31 cellular contexts compared by ENCODE assay signal in the genomic region with DNA sequence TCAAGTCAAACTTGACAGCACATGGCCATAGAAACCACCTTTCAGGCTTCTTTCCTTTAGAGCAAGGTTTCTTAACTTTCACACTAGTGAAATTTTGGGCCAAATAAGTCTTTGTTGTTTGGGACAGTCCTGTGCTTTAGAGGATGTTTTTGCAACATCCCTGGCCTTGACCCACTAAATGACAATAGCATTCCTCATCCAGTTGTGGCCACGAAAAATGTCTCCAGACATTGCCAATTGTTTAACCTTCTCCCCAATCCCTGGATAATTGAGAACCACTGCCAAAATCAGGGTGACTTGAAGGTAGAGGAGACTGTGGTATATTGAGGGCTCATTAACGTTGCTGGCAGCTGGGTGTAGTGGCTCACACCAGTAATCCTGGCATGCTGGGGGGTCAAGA.
"Had no signal": no experiment of that assay in that cellular context is flagged by ENCODE, and none has a peak within 500 bp of the region (broad histone marks: within the 10 kb centered on the region; RNA-seq: fewer than 3 reads in every experiment).

No MANE protein-coding gene starts in this region.

- H3K4me1 ChIP-seq: adrenal gland, body of pancreas, foreskin keratinocyte had no signal

- DNase-seq: activated CD4-positive, alpha-beta T cell treated with anti-CD3 and anti-CD28 coated beads for 1 hour; activated CD4-positive, alpha-beta T cell treated with anti-CD3 and anti-CD28 coated beads for 48 hours; activated CD4-positive, alpha-beta T cell treated with anti-CD3 and anti-CD28 coated beads, Interleukin-2, amount 50 U/mL, for 1 hour; activated CD4-positive, alpha-beta T cell treated with anti-CD3 and anti-CD28 coated beads, Interleukin-2, amount 50 U/mL, for 48 hours; activated CD8-positive, alpha-beta memory T cell treated with anti-CD3 and anti-CD28 coated beads for 24 hours; activated CD8-positive, alpha-beta T cell treated with anti-CD3 and anti-CD28 coated beads for 36 hours; activated effector memory CD4-positive, alpha-beta T cell treated with Interleukin-2 at 50 U/mL for 16 hours; activated naive CD4-positive, alpha-beta T cell treated with anti-CD3 and anti-CD28 coated beads for 36 hours; activated naive CD8-positive, alpha-beta T cell treated with anti-CD3 and anti-CD28 coated beads for 36 hours; activated naive CD8-positive, alpha-beta T cell treated with anti-CD3 and anti-CD28 coated beads, Interleukin-2, amount 50 U/mL, for 24 hours; activated T-cell treated with anti-CD3 and anti-CD28 coated beads, Interleukin-2, amount 50 U/mL, for 4 hours; amygdala; aorta; body of pancreas; caudate nucleus; cortex of kidney; effector CD8-positive, alpha-beta T cell; esophagus squamous epithelium; foreskin keratinocyte; heart right ventricle; T-helper 2 cell had no signal

- ATAC-seq: activated CD8-positive, alpha-beta T cell treated with anti-CD3 and anti-CD28 coated beads for 36 hours; activated naive CD8-positive, alpha-beta T cell treated with anti-CD3 and anti-CD28 coated beads, Interleukin-2, amount 50 U/mL, for 24 hours; activated T-cell treated with anti-CD3 and anti-CD28 coated beads, Interleukin-2, amount 50 U/mL, for 4 hours; activated T-helper 17 cell treated with anti-CD3 and anti-CD28 coated beads, Interleukin-2, amount 50 U/mL, for 72 hours; body of pancreas; foreskin keratinocyte; gastroesophageal sphincter; heart right ventricle; WTC11 had no signal

- H3K27ac ChIP-seq: adrenal gland, body of pancreas, epithelial cell of prostate, esophagus squamous epithelium, foreskin keratinocyte, gastroesophageal sphincter, hepatocyte, VCaP had no signal

- H3K4me2 ChIP-seq: hepatocyte had no signal

- H3K9me3 ChIP-seq: adrenal gland, body of pancreas, esophagus squamous epithelium, gastroesophageal sphincter had no signal

- H3K4me3 ChIP-seq: adrenal gland, body of pancreas, esophagus squamous epithelium, gastroesophageal sphincter, heart right ventricle, hepatocyte had no signal

- H3K27me3 ChIP-seq: adrenal gland, body of pancreas, esophagus squamous epithelium, foreskin keratinocyte, gastroesophageal sphincter, heart right ventricle, hepatocyte had no signal

- H2AFZ ChIP-seq: hepatocyte had no signal

- H3K79me2 ChIP-seq: hepatocyte had no signal

- FAIRE-seq: colon, endometrium, endothelial cell of umbilical vein had no signal

- H3K36me3 ChIP-seq: adrenal gland, esophagus squamous epithelium, gastroesophageal sphincter, heart right ventricle had no signal
